3 cellular contexts compared by ENCODE assay signal in the genomic region with DNA sequence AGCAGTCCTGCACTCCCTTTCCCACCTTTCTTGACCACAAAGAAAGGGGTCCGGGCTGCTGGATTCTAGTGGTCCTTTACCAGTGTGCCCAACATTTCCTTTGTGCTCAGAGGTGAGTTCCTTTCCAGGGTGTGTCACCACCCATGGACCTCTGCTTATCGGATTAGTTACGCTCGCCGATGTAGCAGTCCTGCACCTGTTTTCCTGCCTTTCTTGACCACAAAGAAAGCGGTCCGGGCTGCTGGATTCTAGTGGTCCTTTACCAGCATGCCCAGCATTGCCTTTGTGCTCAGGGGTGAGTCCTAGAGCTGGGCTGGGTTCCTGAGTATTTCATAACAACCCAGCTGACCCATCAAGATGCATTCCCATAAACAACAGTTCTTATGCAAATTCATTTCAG. TPM values are rescaled to one million over a fixed set of nuclear protein-coding genes. Genes with fewer than 3 reads are reported as not detected.
"Had no signal": no experiment of that assay in that cellular context is flagged by ENCODE, and none has a peak within 500 bp of the region (broad histone marks: within the 10 kb centered on the region; RNA-seq: fewer than 3 reads in every experiment).

No MANE protein-coding gene starts in this region.

RNA-seq across cellular contexts. Expression of a gene that starts 30.7 kb away (rescaled TPM):
- total RNA-seq: mononuclear cell had no signal
- polyA plus RNA-seq: immature natural killer cell, mammary epithelial cell had no signal
